In genomic region chr20:52921300-52921699, GRCh38 we compare ENCODE assay signal across 22 cellular contexts. TPM values are rescaled to one million over a fixed set of nuclear protein-coding genes. Genes with fewer than 3 reads are reported as not detected.
"Had no signal": no experiment of that assay in that cellular context is flagged by ENCODE, and none has a peak within 500 bp of the region (broad histone marks: within the 10 kb centered on the region; RNA-seq: fewer than 3 reads in every experiment).

No MANE protein-coding gene starts in this region.

- H3K27me3 ChIP-seq: MG63 had no signal

- H3K4me3 ChIP-seq: MG63 had no signal

- H3K27ac ChIP-seq: RWPE1 had no signal

- DNase-seq: Karpas-422, KG1, MG63, NCI-H1092, NCI-H1105 treated with DMSO at 0.1 percent for 48 hours, NCI-H1417 treated with DMSO at 0.1 percent for 48 hours, NCI-H146, NCI-H187, NCI-H2029, NCI-H2081 treated with DMSO at 0.1 percent for 48 hours, NCI-H2171, NCI-H226, NCI-H446, NCI-H510A, NCI-H524 treated with DMSO at 0.1 percent for 48 hours, NCI-H69, NCI-H774, SHP77, SK-N-SH had no signal

- H3K9me3 ChIP-seq: MG63, SK-N-SH had no signal

- H3K9ac ChIP-seq: SK-N-SH had no signal

- H3K4me2 ChIP-seq: SK-N-SH had no signal

- H3K36me3 ChIP-seq: MG63 had no signal

RNA-seq across cellular contexts. Expression of gene TSHZ2, which starts 50.9 kb away (rescaled TPM):
- total RNA-seq: HT1080, SK-MEL-5 had no signal
